Comparison of ENCODE assay signal across 8 cellular contexts in the genomic region with DNA sequence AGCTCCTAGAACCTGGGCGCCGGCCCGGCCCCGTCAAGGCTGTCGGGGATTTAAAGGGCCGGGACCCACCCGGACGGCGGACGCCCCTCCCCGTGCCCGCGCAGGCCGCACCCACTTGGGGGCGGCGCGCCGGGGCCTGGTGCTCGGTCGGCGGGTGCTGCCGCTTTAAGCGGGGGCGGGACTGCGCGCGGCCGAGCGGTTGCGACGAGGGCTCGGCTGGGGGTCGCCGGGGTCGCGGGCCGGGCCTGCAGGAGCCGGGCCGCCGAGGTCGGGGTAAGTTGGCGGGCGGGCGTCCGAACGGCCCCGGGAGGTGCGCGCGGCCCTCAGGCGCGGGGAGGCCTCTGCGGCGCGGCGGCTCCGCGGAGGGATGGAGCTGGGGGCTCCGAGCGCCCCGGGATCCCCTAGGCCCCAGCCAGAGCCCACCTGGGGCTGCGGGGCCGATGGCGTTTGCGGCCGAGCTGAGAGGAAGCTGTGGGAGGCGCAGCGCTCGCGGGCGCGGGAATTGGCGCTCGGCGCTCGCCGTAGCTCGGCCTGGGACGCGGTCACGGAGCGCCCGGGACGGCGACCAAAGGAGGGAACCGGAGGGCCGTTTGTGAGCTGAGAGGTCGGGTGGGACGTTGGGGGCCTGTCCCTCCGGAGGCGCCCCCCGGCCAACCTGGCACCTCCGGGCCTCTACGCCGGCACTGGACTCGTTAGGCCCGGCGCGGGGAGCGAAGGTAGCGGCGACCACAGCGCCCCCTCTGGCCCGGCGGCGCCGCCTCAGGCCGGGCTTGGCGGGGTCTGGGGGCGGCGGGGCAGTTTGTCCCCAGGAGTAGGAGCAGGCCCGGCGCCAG. TPM values are rescaled to one million over a fixed set of nuclear protein-coding genes. Genes with fewer than 3 reads are reported as not detected.
A peak's percentile ranks its signal among the peaks of the same experiment; 100 is the strongest.
DNase-seq lines count a peak whose midpoint lies in the region; ATAC-seq, FAIRE-seq and TF ChIP-seq lines count a peak whose summit lies in the region.

A gene (plus strand): TSS at position 168 of the 833 bp plus-strand sequence. CDS start 2,619 bp downstream, outside the sequence.

- 0% methylated on average over 61 of the region's 113 CpGs; no CpG with 5 or more reads in 1 of the 2 experiments for WGBS in IMR-90 (ENCODE audit: extremely low coverage in 2 of 2, insufficient read length in 1 of 2), 2 experiments
- 0 to 1% methylated on average over 74 to 113 of the region's 113 CpGs for WGBS in pancreas, 2 donors

- H4K5ac ChIP-seq in IMR-90 (ENCODE audit: low read depth, low read length), result peak within 1 kb of the TSS; percentile 81

- no peaks in the 10 kb centered on the region for H3K9me3 Mint-ChIP-seq in activated naive CD8-positive, alpha-beta T cell treated with anti-CD3 and anti-CD28 coated beads for 36 hours

- in situ Hi-C loops in IMR-90 (cut with MboI; ENCODE audit: low sequenced_read_pairs), result no loop called here

- H4K91ac ChIP-seq in IMR-90 (ENCODE audit: insufficient read depth, low read depth, low read length), result peak within 1 kb of the TSS; percentile 68

- H3K4me1 ChIP-seq in DOHH2 (ENCODE audit: control insufficient read depth, low read length) (peaks cover 32% of the 10 kb centered on the region), IMR-90 (ENCODE audit: control insufficient read depth, insufficient read depth, low read length) (peaks cover 9% of the 10 kb centered on the region), pancreas (peaks cover 0 to 8% (median 6%) of the 10 kb centered on the region in 3 donors), tibial artery (peaks cover 0 to 23% (median 14%) of the 10 kb centered on the region in 4 donors)

- H3K9me2 ChIP-seq in DOHH2 (replicated peaks; ENCODE audit: control insufficient read depth, low read length), result no peaks in the 10 kb centered on the region

- intact Hi-C loops in IMR-90 (cut with micrococcal nuclease), result no loop called here
- intact Hi-C loops in head of caudate nucleus (cut with DNase I), result loop anchor here (10.0 kb wide), 1 partner anchor 594 kb away; a partner anchor contains a TSS
- intact Hi-C loops in pancreas (cut with DNase I), result no loop called here
- intact Hi-C loops in tibial artery (cut with DNase I; ENCODE audit: low total_unique reads), result no loop called here

- H2BK120ac ChIP-seq in IMR-90 (ENCODE audit: low read depth, low read length), result peak within 1 kb of the TSS; percentile 72

- ATAC-seq in GM21515 (IDR thresholded peaks at IDR 0.05; ENCODE audit: unreplicated experiment), result peak; percentile 59
- ATAC-seq in IMR-90 (ENCODE audit: low read depth), result peak; percentile 94
- peak; percentile 83 to 92 (median 86) for ATAC-seq in pancreas

- peak; percentile 29; the same call in 1 of the 2 replicates for TF ChIP-seq RAD21 in IMR-90 (IDR thresholded peaks at IDR 0.05; ENCODE audit: low read length)

- H2AFZ ChIP-seq in IMR-90 (replicated peaks; ENCODE audit: low read length, poor library complexity), result peak within 1 kb of the TSS; percentile 98

- peak within 1 kb of the TSS; percentile 84 for H3K4ac ChIP-seq in IMR-90 (ENCODE audit: low read depth, low read length)

- H2BK20ac ChIP-seq in IMR-90 (ENCODE audit: low read depth, low read length), result no peak within 1 kb of the TSS

- H3K14ac ChIP-seq in IMR-90 (replicated peaks; ENCODE audit: low read depth, low read length), result peak within 1 kb of the TSS; percentile 95

- H3K4me2 ChIP-seq in DOHH2 (ENCODE audit: low read length) (peak within 1 kb of the TSS; percentile 74), IMR-90 (ENCODE audit: low read depth, low read length) (peak within 1 kb of the TSS; percentile 98)

- dilution Hi-C loops in IMR-90 (cut with HindIII; ENCODE audit: low sequenced_read_pairs, unreplicated experiment), result no loop called here

- peaks cover 8% of the 10 kb centered on the region for H3F3A ChIP-seq in DOHH2 (ENCODE audit: control insufficient read depth, insufficient read depth)

- peaks cover 3% of the 10 kb centered on the region for H3K27me3 Mint-ChIP-seq in activated naive CD8-positive, alpha-beta T cell treated with anti-CD3 and anti-CD28 coated beads for 36 hours

- peak within 1 kb of the TSS; percentile 68 for H3K27ac ChIP-seq in DOHH2 (ENCODE audit: low read depth, low read length)
- peak within 1 kb of the TSS; percentile 97 for H3K27ac ChIP-seq in IMR-90 (ENCODE audit: insufficient read depth, low read length)
- peak within 1 kb of the TSS; percentile 91 to 94 (median 93) for H3K27ac ChIP-seq in pancreas
- peak within 1 kb of the TSS; percentile 87 to 95 for H3K27ac ChIP-seq in tibial artery

- H4K20me1 ChIP-seq in DOHH2 (ENCODE audit: control insufficient read depth, insufficient read depth, low read depth, low read length) (peaks cover 7% of the 10 kb centered on the region; the same call in 1 of the 2 replicates), IMR-90 (ENCODE audit: insufficient read depth, low read length) (peaks cover 13% of the 10 kb centered on the region)

- no TSS peak for BruUV-seq in IMR-90 (replicated peaks; lab: Mats Ljungman, UMichigan)

- TF ChIP-seq CTCF in DOHH2 (IDR thresholded peaks at IDR 0.05; ENCODE audit: low read depth, low read length, poor library complexity, severe bottlenecking) (peak; percentile 89), IMR-90 (conservative IDR thresholded peaks at IDR 0.05; ENCODE audit: low read depth, low read length) (peak; percentile 73), pancreas (IDR thresholded peaks at IDR 0.05) (peak; percentile 90 to 96 (median 95)), tibial artery (IDR thresholded peaks at IDR 0.05) (peak; percentile 86 to 97)

- H3K79me2 ChIP-seq in DOHH2 (ENCODE audit: control insufficient read depth, low read length), result peaks cover 48% of the 10 kb centered on the region

- H3K27me3 ChIP-seq in DOHH2 (ENCODE audit: control insufficient read depth, low read length) (peaks cover 2% of the 10 kb centered on the region; the same call in 1 of the 2 replicates), IMR-90 (ENCODE audit: control insufficient read depth, insufficient read depth, low read length) (no peaks in the 10 kb centered on the region), pancreas (no peaks in the 10 kb centered on the region), tibial artery (no peaks in the 10 kb centered on the region)

- peak within 1 kb of the TSS; percentile 98 for H2AK9ac ChIP-seq in IMR-90 (replicated peaks; ENCODE audit: low read depth, low read length, poor library complexity)

- peak; percentile 55 for TF ChIP-seq POLR2A in IMR-90 (IDR thresholded peaks at IDR 0.05; ENCODE audit: low read depth, low read length)

- H3K36me3 ChIP-seq in DOHH2 (ENCODE audit: control insufficient read depth, low read length) (peaks cover 39% of the 10 kb centered on the region), IMR-90 (ENCODE audit: control insufficient read depth, insufficient read depth, low read length) (peaks cover 13% of the 10 kb centered on the region), pancreas (peaks cover 0 to 11% (median 0%) of the 10 kb centered on the region in 3 donors), tibial artery (peaks cover 6 to 27% (median 14%) of the 10 kb centered on the region in 3 donors)

- H3K9me3 ChIP-seq in DOHH2 (ENCODE audit: control insufficient read depth, insufficient read depth, low read length) (no peaks in the 10 kb centered on the region), IMR-90 (ENCODE audit: control insufficient read depth, insufficient read depth, low read length) (no peaks in the 10 kb centered on the region), pancreas (no peaks in the 10 kb centered on the region), tibial artery (no peaks in the 10 kb centered on the region)

- FAIRE-seq in pancreas (lab: Jason Lieb, UNC), result no peak

- no peak within 1 kb of the TSS for H2BK15ac ChIP-seq in IMR-90 (ENCODE audit: low read depth, low read length)

- H3K9ac ChIP-seq in IMR-90 (ENCODE audit: low read depth, low read length), result peak within 1 kb of the TSS; percentile 93

- peaks cover 14% of the 10 kb centered on the region for H3K4me1 Mint-ChIP-seq in activated naive CD8-positive, alpha-beta T cell treated with anti-CD3 and anti-CD28 coated beads for 36 hours

- peak within 1 kb of the TSS; percentile 93 for H3K4me3 Mint-ChIP-seq in activated naive CD8-positive, alpha-beta T cell treated with anti-CD3 and anti-CD28 coated beads for 36 hours

- H3K79me1 ChIP-seq in IMR-90 (ENCODE audit: low read depth in 1 of 2, low read length in 2 of 2), result peaks cover 19 to 23% of the 10 kb centered on the region in 2 experiments

- peak within 1 kb of the TSS; percentile 93 for H3K23ac ChIP-seq in IMR-90 (ENCODE audit: low read depth, low read length)

- H4K8ac ChIP-seq in IMR-90 (ENCODE audit: low read depth in 2 of 2, low read length in 2 of 2), result peak within 1 kb of the TSS; percentile 87 to 94

- peak within 1 kb of the TSS; percentile 96 for H3K27ac Mint-ChIP-seq in activated naive CD8-positive, alpha-beta T cell treated with anti-CD3 and anti-CD28 coated beads for 36 hours

- peak within 1 kb of the TSS; percentile 52; the same call in 1 of the 2 replicates for H3K18ac ChIP-seq in IMR-90 (ENCODE audit: low read depth, low read length)

- peak within 1 kb of the TSS; percentile 91 for H2AK5ac ChIP-seq in IMR-90 (ENCODE audit: low read depth, low read length)

- H3K4me3 ChIP-seq in DOHH2 (ENCODE audit: low read length) (peak within 1 kb of the TSS; percentile 85), IMR-90 (ENCODE audit: insufficient read depth, low read depth, low read length) (peak within 1 kb of the TSS; percentile 99), pancreas (peak within 1 kb of the TSS; percentile 97 to 100 (median 99)), tibial artery (peak within 1 kb of the TSS; percentile 72 to 94)

- H2BK5ac ChIP-seq in IMR-90 (ENCODE audit: low read depth, low read length, poor library complexity, severe bottlenecking), result peak within 1 kb of the TSS; percentile 87

- CTCF ChIA-PET in IMR-90 (lab: Yijun Ruan, JAX), result interaction anchor here (0.5 to 1.4 kb wide), 6 partner anchors 12 to 198 kb away, joined by 3 to 7 read pairs (median 4); no protein-coding TSS in a partner anchor

- POLR2A ChIA-PET in IMR-90 (lab: Charles Lee; ENCODE audit: unreplicated experiment), result interaction anchor here (0.6 kb wide), 1 partner anchor 8 kb away, joined by 6 read pairs; no protein-coding TSS in a partner anchor

- peaks cover 5% of the 10 kb centered on the region; the same call in 1 of the 2 replicates for H3K9me1 ChIP-seq in IMR-90 (ENCODE audit: insufficient read depth, low read length)

- peak within 1 kb of the TSS; percentile 79 for H3K56ac ChIP-seq in IMR-90 (ENCODE audit: extremely low read depth, insufficient read depth, low read length)

- peaks cover 7% of the 10 kb centered on the region for H3K36me3 Mint-ChIP-seq in activated naive CD8-positive, alpha-beta T cell treated with anti-CD3 and anti-CD28 coated beads for 36 hours

- DNase-seq in IMR-90 (peak; percentile 62), SK-N-DZ (ENCODE audit: low spot score) (peak; percentile 72), head of caudate nucleus (peak in 39 of 42 donors; percentile 48 to 83 (median 71)), pancreas (peak; percentile 70 to 88 (median 76)), tibial artery (peak; percentile 51 to 82)
- peak; percentile 82 for DNase-seq in activated naive CD8-positive, alpha-beta T cell treated with anti-CD3 and anti-CD28 coated beads for 36 hours

RNA-seq across cellular contexts. Expression of the gene that starts here (rescaled TPM):
- total RNA-seq in IMR-90 (2012; rRNA removed) (12.5 TPM in 2 replicates), pancreas (10 to 100 TPM; 14.3 to 25.1 (median 15.7) TPM)
- polyA plus RNA-seq in IMR-90 (2012; rRNA removed) (18.1 and 18.8 TPM in 2 replicates), pancreas (10 to 100 TPM; 10.2 to 11.9 TPM)
- 10.8 and 13.2 TPM in 2 replicates for polyA plus RNA-seq in IMR-90 (2012; cell fraction: cytosol; rRNA removed)
- 28.4 and 30.9 TPM in 2 replicates for polyA plus RNA-seq in IMR-90 (2012; cell fraction: nucleus; rRNA removed; ENCODE audit: low replicate concordance)
- 12.0 and 13.9 TPM in 2 replicates for polyA plus RNA-seq in SK-N-DZ (2014; cell fraction: cytosol; rRNA removed)
- 13.7 and 25.9 TPM in 2 replicates for polyA plus RNA-seq in SK-N-DZ (2014; cell fraction: nucleus; rRNA removed)
- 10 to 100 TPM; 44.5 to 46.5 TPM for total RNA-seq in activated naive CD8-positive, alpha-beta T cell treated with anti-CD3 and anti-CD28 coated beads for 36 hours

Comparison
In these comparisons a context has a peak if more than half of its experiments do, and no peak if none do; other contexts are left out.
1. Peak in every context shown above with its lines: DNase-seq, ATAC-seq, H3K4me3 ChIP-seq and H3K27ac ChIP-seq.